19 cellular contexts compared by ENCODE assay signal in the genomic region with DNA sequence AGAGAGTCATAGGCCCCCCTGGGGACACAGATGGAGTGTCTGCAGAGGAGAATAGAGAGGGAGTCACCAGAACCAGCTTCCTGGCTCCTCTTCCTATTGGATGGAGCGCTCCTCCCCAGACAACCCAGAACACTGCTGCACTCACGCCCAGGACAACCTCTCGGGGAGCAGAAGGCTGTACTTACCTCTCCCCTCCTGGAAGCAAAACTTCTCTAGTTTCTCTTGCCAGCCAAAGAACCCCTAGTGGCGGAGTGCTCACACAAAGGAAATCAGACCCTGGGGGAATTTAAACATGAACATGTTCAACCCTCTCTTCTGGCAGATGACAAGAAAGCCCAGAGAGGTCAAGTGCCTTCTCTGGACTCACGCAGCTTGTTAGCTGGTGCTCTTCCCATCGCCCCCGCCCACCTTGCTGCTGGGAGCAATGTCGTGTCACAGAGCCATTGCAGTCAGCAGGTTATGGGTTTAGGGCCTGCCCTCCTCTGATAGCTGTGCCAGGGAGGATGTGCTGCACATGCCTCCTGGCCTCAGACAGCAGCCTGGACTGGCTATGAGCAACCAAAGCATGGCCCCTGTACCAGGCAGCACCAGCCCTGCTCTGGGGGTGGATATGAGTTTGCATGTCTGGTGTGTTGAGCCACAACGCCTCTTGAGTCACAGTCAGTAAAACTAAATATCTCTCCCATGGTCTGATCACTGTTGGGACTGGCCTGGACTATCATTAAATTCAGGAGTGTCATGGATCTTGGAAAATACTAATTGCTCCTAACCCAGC.
DNase-seq lines count a peak whose midpoint lies in the region; ATAC-seq and TF ChIP-seq lines count a peak whose summit lies in the region.
"Had no signal": no experiment of that assay in that cellular context is flagged by ENCODE, and none has a peak within 500 bp of the region (broad histone marks: within the 10 kb centered on the region; RNA-seq: fewer than 3 reads in every experiment).

No MANE protein-coding gene starts in this region.

- no peak overlapping the region for H3K4me3 Mint-ChIP-seq in glutamatergic neuron (ENCODE audit: unreplicated experiment)
- no peak overlapping the region for H3K4me3 Mint-ChIP-seq in osteocyte (ENCODE audit: unreplicated experiment)
- H3K4me3 Mint-ChIP-seq: activated CD4-positive, alpha-beta memory T cell treated with anti-CD3 and anti-CD28 coated beads, Interleukin-2, amount 10 ng/mL, durations not matched to agents 7 days and 5 days; CD8-positive, alpha-beta T cell; T-helper 1 cell treated with Interleukin-12 subunit alpha and Interleukin-12 subunit beta and Interleukin-4 antibody, amounts not matched to agents 30 μg/mL and 1 μg/mL, for 36 hours had no signal

- WGBS in testis, 2 donors: 82 to 86% methylated on average over 9 of the region's 9 CpGs

- no peaks in the 10 kb centered on the region; the same call in 1 of the 2 replicates for H3K4me1 ChIP-seq in BE2C
- H3K4me1 ChIP-seq in testis: peaks cover 2% of the 10 kb centered on the region

- H3K36me3 Mint-ChIP-seq in glutamatergic neuron (ENCODE audit: unreplicated experiment) (no peaks in the 10 kb centered on the region), osteocyte (ENCODE audit: unreplicated experiment) (no peaks in the 10 kb centered on the region)
- H3K36me3 Mint-ChIP-seq: CD8-positive, alpha-beta T cell had no signal

- no peak for ATAC-seq in HG02970 (IDR thresholded peaks at IDR 0.05; ENCODE audit: low FRiP score, unreplicated experiment)
- ATAC-seq in HG02938 (IDR thresholded peaks at IDR 0.05; ENCODE audit: unreplicated experiment): no peak
- ATAC-seq: CD8-positive, alpha-beta T cell had no signal

- peaks cover 41% of the 10 kb centered on the region for H3K4me1 Mint-ChIP-seq in glutamatergic neuron (ENCODE audit: low read depth, unreplicated experiment)
- H3K4me1 Mint-ChIP-seq in osteocyte (ENCODE audit: unreplicated experiment): peaks cover 7% of the 10 kb centered on the region

- H3K36me3 ChIP-seq in BE2C: no peaks in the 10 kb centered on the region
- H3K36me3 ChIP-seq in testis (ENCODE audit: low read depth, missing control alignments): no peaks in the 10 kb centered on the region
- H3K36me3 ChIP-seq: neutrophil, vagina had no signal

- H3K27ac ChIP-seq in testis: no peak overlapping the region
- H3K27ac ChIP-seq: neutrophil, vagina had no signal

- no peaks in the 10 kb centered on the region for H3K27me3 ChIP-seq in BE2C
- H3K27me3 ChIP-seq in testis: no peaks in the 10 kb centered on the region
- H3K27me3 ChIP-seq: vagina had no signal

- H3K9me3 ChIP-seq in BE2C (no peaks in the 10 kb centered on the region), testis (no peaks in the 10 kb centered on the region)
- H3K9me3 ChIP-seq: neutrophil, vagina had no signal

- TF ChIP-seq CTCF in BE2C (IDR thresholded peaks at IDR 0.05; ENCODE audit: low read depth, low read length): peak; percentile 15; the same call in 1 of the 2 replicates
- TF ChIP-seq CTCF in GM12872 (IDR thresholded peaks at IDR 0.05; ENCODE audit: insufficient read depth, low read depth, low read length): 0 out of 3 replicates have a peak, but pooled peaks have one; percentile 10
- peak; percentile 19 for TF ChIP-seq CTCF in glutamatergic neuron (IDR thresholded peaks at IDR 0.05; ENCODE audit: partially characterized antibody, unreplicated experiment)
- no peak for TF ChIP-seq CTCF in testis (IDR thresholded peaks at IDR 0.05)
- no peak for TF ChIP-seq CTCF in osteocyte (IDR thresholded peaks at IDR 0.05)

- peaks cover 1% of the 10 kb centered on the region for H3K9me3 Mint-ChIP-seq in glutamatergic neuron (ENCODE audit: unreplicated experiment)
- no peaks in the 10 kb centered on the region for H3K9me3 Mint-ChIP-seq in osteocyte (ENCODE audit: unreplicated experiment)
- H3K9me3 Mint-ChIP-seq: activated CD4-positive, alpha-beta memory T cell treated with anti-CD3 and anti-CD28 coated beads, Interleukin-2, amount 10 ng/mL, durations not matched to agents 7 days and 5 days; CD8-positive, alpha-beta T cell; T-helper 1 cell treated with Interleukin-12 subunit alpha and Interleukin-12 subunit beta and Interleukin-4 antibody, amounts not matched to agents 30 μg/mL and 1 μg/mL, for 36 hours had no signal

- DNase-seq in BE2C: no peak
- DNase-seq in NCI-H226: peak; percentile 61
- no peak for DNase-seq in glutamatergic neuron
- DNase-seq in testis: no peak
- no peak for DNase-seq in osteocyte (ENCODE audit: extremely low spot score, unreplicated experiment)
- DNase-seq: activated CD4-positive, alpha-beta memory T cell treated with anti-CD3 and anti-CD28 coated beads, Interleukin-2, amount 10 ng/mL, durations not matched to agents 7 days and 5 days; activated naive CD4-positive, alpha-beta T cell treated with Interleukin-2 at 50 U/mL for 16 hours; CD8-positive, alpha-beta T cell; effector memory CD4-positive, alpha-beta T cell; head of caudate nucleus; NCI-H2029; NCI-H526 treated with DMSO at 0.1 percent for 48 hours; retina had no signal

- intact Hi-C loops in testis (cut with DNase I; ENCODE audit: low total_unique reads): no loop called here

- H3K27ac Mint-ChIP-seq in glutamatergic neuron (ENCODE audit: unreplicated experiment) (no peak overlapping the region), osteocyte (ENCODE audit: unreplicated experiment) (no peak overlapping the region)
- H3K27ac Mint-ChIP-seq: activated CD4-positive, alpha-beta memory T cell treated with anti-CD3 and anti-CD28 coated beads, Interleukin-2, amount 10 ng/mL, durations not matched to agents 7 days and 5 days; CD8-positive, alpha-beta T cell; T-helper 1 cell treated with Interleukin-12 subunit alpha and Interleukin-12 subunit beta and Interleukin-4 antibody, amounts not matched to agents 30 μg/mL and 1 μg/mL, for 36 hours had no signal

- TF ChIP-seq POLR2A in testis (IDR thresholded peaks at IDR 0.05): no peak

- H3K27me3 Mint-ChIP-seq in glutamatergic neuron (ENCODE audit: unreplicated experiment) (peaks cover 10% of the 10 kb centered on the region), osteocyte (ENCODE audit: unreplicated experiment) (peaks cover 42% of the 10 kb centered on the region)

- no peak overlapping the region for H3K4me3 ChIP-seq in BE2C (ENCODE audit: low read depth, low read length)
- H3K4me3 ChIP-seq in testis: no peak overlapping the region
- H3K4me3 ChIP-seq: vagina had no signal

Comparison
In these comparisons a context has a peak if more than half of its experiments do, and no peak if none do; other contexts are left out.
1. CTCF ChIP-seq: peak in BE2C (single experiment), GM12872 (single experiment) and glutamatergic neuron (single experiment); none in testis (0 of 3) and osteocyte (single experiment).